Comparison of ENCODE assay signal across 23 cellular contexts in genomic region chr18:36177913-36178312, GRCh38. TPM values are rescaled to one million over a fixed set of nuclear protein-coding genes. Genes with fewer than 3 reads are reported as not detected.
DNase-seq lines count a peak whose midpoint lies in the region; ATAC-seq and TF ChIP-seq lines count a peak whose summit lies in the region.
"Had no signal": no experiment of that assay in that cellular context is flagged by ENCODE, and none has a peak within 500 bp of the region (broad histone marks: within the 10 kb centered on the region; RNA-seq: fewer than 3 reads in every experiment).

No MANE protein-coding gene starts in this region.

- H3K4me1 ChIP-seq in CD4-positive, alpha-beta memory T cell (ENCODE audit: insufficient read depth, low read length), result no peaks in the 10 kb centered on the region

- intact Hi-C loops in CD4-positive, alpha-beta memory T cell (cut with micrococcal nuclease), result no loop called here
- intact Hi-C loops in activated B cell treated with CpG ODN at 0.5 μM for 24 hours (cut with micrococcal nuclease), result no loop called here

- peak overlapping the region in 5 of 7 donors; percentile 2 to 73 (median 37) for H3K27ac Mint-ChIP-seq in CD4-positive, alpha-beta memory T cell
- H3K27ac Mint-ChIP-seq in activated B cell treated with CpG ODN at 0.5 μM for 24 hours, result peak overlapping the region; percentile 13
- peak overlapping the region; percentile 8 for H3K27ac Mint-ChIP-seq in nephron progenitor cell
- H3K27ac Mint-ChIP-seq: CD8-positive, alpha-beta T cell had no signal

- no peaks in the 10 kb centered on the region for H3K9me3 ChIP-seq in CD4-positive, alpha-beta memory T cell (ENCODE audit: control insufficient read depth in 1 of 2, low read length in 2 of 2)

- peaks cover 5 to 14% (median 7%) of the 10 kb centered on the region in 4 donors for H3K4me1 Mint-ChIP-seq in CD4-positive, alpha-beta memory T cell
- peaks cover 17% of the 10 kb centered on the region for H3K4me1 Mint-ChIP-seq in activated B cell treated with CpG ODN at 0.5 μM for 24 hours
- no peaks in the 10 kb centered on the region for H3K4me1 Mint-ChIP-seq in nephron progenitor cell

- peak overlapping the region; percentile 49; the same call in 1 of the 2 replicates for H3K27ac ChIP-seq in C4-2B
- H3K27ac ChIP-seq in CD4-positive, alpha-beta memory T cell (ENCODE audit: low read depth, low read length), result no peak overlapping the region
- H3K27ac ChIP-seq: RWPE1 had no signal

- no peak for ATAC-seq in activated B cell treated with CpG ODN at 0.5 μM for 24 hours (ENCODE audit: low read depth)
- ATAC-seq in HG02852 (IDR thresholded peaks at IDR 0.05; ENCODE audit: unreplicated experiment), result no peak
- ATAC-seq: CD8-positive, alpha-beta T cell; SK-N-SH treated with all-trans-retinoic acid at 6 μM for 48 hours had no signal

- H3K27me3 Mint-ChIP-seq in CD4-positive, alpha-beta memory T cell, result no peaks in the 10 kb centered on the region
- H3K27me3 Mint-ChIP-seq in activated B cell treated with CpG ODN at 0.5 μM for 24 hours (no peaks in the 10 kb centered on the region), nephron progenitor cell (ENCODE audit: low read depth, poor library complexity) (no peaks in the 10 kb centered on the region)

- POLR2A ChIA-PET in CD4-positive, alpha-beta memory T cell (lab: Charles Lee; ENCODE audit: partially characterized antibody), result no interaction called here
- POLR2A ChIA-PET in activated B cell treated with CpG ODN at 0.5 μM for 24 hours (lab: Charles Lee), result no interaction called here

- no peak overlapping the region for H3K4me3 Mint-ChIP-seq in CD4-positive, alpha-beta memory T cell
- H3K4me3 Mint-ChIP-seq in activated B cell treated with CpG ODN at 0.5 μM for 24 hours, result no peak overlapping the region
- no peak overlapping the region for H3K4me3 Mint-ChIP-seq in nephron progenitor cell
- H3K4me3 Mint-ChIP-seq: CD8-positive, alpha-beta T cell had no signal

- TF ChIP-seq CTCF in C4-2B (conservative IDR thresholded peaks at IDR 0.05), result no peak
- no peak for TF ChIP-seq CTCF in activated B cell treated with CpG ODN at 0.5 μM for 24 hours (IDR thresholded peaks at IDR 0.05)
- TF ChIP-seq CTCF in nephron progenitor cell (IDR thresholded peaks at IDR 0.05), result no peak

- H3K36me3 Mint-ChIP-seq in CD4-positive, alpha-beta memory T cell, result peaks cover 28 to 40% of the 10 kb centered on the region in 2 donors
- H3K36me3 Mint-ChIP-seq in activated B cell treated with CpG ODN at 0.5 μM for 24 hours (ENCODE audit: low read depth), result peaks cover 50% of the 10 kb centered on the region
- peaks cover 22% of the 10 kb centered on the region for H3K36me3 Mint-ChIP-seq in nephron progenitor cell (ENCODE audit: low read depth)

- no peak for DNase-seq in CD4-positive, alpha-beta memory T cell
- DNase-seq in activated B cell treated with CpG ODN at 0.5 μM for 24 hours, result no peak
- no peak for DNase-seq in nephron progenitor cell
- DNase-seq in SIG-M5 (lab: John Stamatoyannopoulos, UW), result no peak
- no peak for DNase-seq in NOMO-1 treated with DMSO at 0.1 percent for 48 hours (lab: John Stamatoyannopoulos, UW; ENCODE audit: unreplicated experiment)
- DNase-seq: CD8-positive, alpha-beta T cell; DMS153; GOT3; HCEC 1CT; KBM-7; NCI-H1092 treated with DMSO at 0.1 percent for 48 hours; NCI-H146; NCI-H2029; NCI-H2227 treated with DMSO at 0.1 percent for 48 hours; NCI-H510A treated with DMSO at 0.1 percent for 48 hours; NCI-H748 treated with DMSO at 0.1 percent for 48 hours; SHP77 treated with DMSO at 0.1 percent for 48 hours had no signal

- peaks cover 31% of the 10 kb centered on the region for H3K36me3 ChIP-seq in CD4-positive, alpha-beta memory T cell (ENCODE audit: insufficient read depth, low read length)

- no peaks in the 10 kb centered on the region for H3K27me3 ChIP-seq in CD4-positive, alpha-beta memory T cell (ENCODE audit: insufficient read depth, low read length)

- no peaks in the 10 kb centered on the region for H3K9me3 Mint-ChIP-seq in CD4-positive, alpha-beta memory T cell
- H3K9me3 Mint-ChIP-seq in activated B cell treated with CpG ODN at 0.5 μM for 24 hours (no peaks in the 10 kb centered on the region), nephron progenitor cell (no peaks in the 10 kb centered on the region)
- H3K9me3 Mint-ChIP-seq: CD8-positive, alpha-beta T cell had no signal

- CTCF ChIA-PET in CD4-positive, alpha-beta memory T cell (lab: Charles Lee; ENCODE audit: partially characterized antibody), result no interaction called here
- CTCF ChIA-PET in activated B cell treated with CpG ODN at 0.5 μM for 24 hours (lab: Charles Lee), result no interaction called here

- H3K4me3 ChIP-seq in CD4-positive, alpha-beta memory T cell (ENCODE audit: low read length in 2 of 2), result no peak overlapping the region

RNA-seq across cellular contexts. Expression of gene MOCOS, which starts 9.4 kb away (rescaled TPM):
- total RNA-seq in CD4-positive, alpha-beta memory T cell, result under 1 TPM in 1 of 2 experiments, not detected in 1; 0.12 TPM
- under 1 TPM in 1 of 2 donors, not detected in 1; 0.06 TPM for polyA plus RNA-seq in CD4-positive, alpha-beta memory T cell
- 0.39 and 0.42 TPM in 2 replicates for total RNA-seq in activated B cell treated with CpG ODN at 0.5 μM for 24 hours
- total RNA-seq: A673; CD8-positive, alpha-beta T cell; G401 had no signal

RNA-seq across cellular contexts. Expression of gene ELP2, which starts 48.2 kb away (rescaled TPM):
- total RNA-seq in CD4-positive, alpha-beta memory T cell, result 100 to 1,000 TPM; 139 to 143 TPM
- polyA plus RNA-seq in CD4-positive, alpha-beta memory T cell, result 10 to 100 TPM; 76.3 to 81.3 TPM
- 105 and 124 TPM in 2 replicates for total RNA-seq in activated B cell treated with CpG ODN at 0.5 μM for 24 hours

RNA-seq across cellular contexts. Expression of gene SLC39A6, which starts 48.8 kb away (rescaled TPM):
- 10 to 100 TPM; 18.9 to 19.7 TPM for total RNA-seq in CD4-positive, alpha-beta memory T cell
- 10 to 100 TPM; 35.4 to 41.8 TPM for polyA plus RNA-seq in CD4-positive, alpha-beta memory T cell
- 17.6 and 18.6 TPM in 2 replicates for total RNA-seq in activated B cell treated with CpG ODN at 0.5 μM for 24 hours
